Comparison of ENCODE assay signal across 12 cellular contexts in the genomic region with DNA sequence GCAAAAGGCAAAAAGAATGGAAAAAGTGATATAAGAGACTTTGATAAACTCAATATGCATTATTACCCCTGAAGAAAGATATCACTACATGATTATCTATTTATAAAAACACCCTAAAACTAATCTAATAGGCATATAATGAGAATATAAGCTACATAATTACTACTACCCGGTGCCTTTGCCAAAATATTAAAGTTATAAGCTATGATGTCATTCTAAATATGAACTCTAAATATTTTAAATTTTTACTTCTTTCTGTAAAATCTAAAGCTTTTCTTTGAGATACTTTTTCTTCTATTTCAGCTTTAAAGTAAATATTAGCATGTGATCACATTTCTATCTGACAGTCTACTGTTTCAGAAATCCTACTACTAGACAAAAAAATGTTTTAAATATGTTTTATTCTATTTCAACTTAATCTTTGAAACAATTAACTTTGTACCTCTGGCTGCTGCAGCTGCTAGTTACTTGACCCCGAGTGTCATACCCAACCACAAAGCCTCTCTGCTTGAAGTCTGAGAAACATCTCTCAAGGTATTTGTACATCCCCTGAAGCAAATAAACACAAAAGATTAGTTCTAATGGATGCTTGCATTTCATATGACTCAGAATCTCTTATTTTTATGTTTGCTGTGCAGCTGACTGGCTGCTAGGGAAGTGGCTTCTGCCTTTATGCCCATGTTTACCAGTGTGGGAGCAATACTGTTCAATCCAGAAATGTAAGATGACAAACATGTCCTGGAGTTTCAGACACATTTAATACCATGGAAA. TPM values are rescaled to one million over a fixed set of nuclear protein-coding genes. Genes with fewer than 3 reads are reported as not detected.
DNase-seq lines count a peak whose midpoint lies in the region; ATAC-seq, FAIRE-seq and TF ChIP-seq lines count a peak whose summit lies in the region.
"Had no signal": no experiment of that assay in that cellular context is flagged by ENCODE, and none has a peak within 500 bp of the region (broad histone marks: within the 10 kb centered on the region; RNA-seq: fewer than 3 reads in every experiment).

No MANE protein-coding gene starts in this region.

- no peaks in the 10 kb centered on the region for H3K79me2 ChIP-seq in GM12878 (ENCODE audit: control insufficient read depth, insufficient read depth, low read length)

- SMC1A ChIA-PET in GM12878 (lab: Charles Lee; ENCODE audit: uncharacterized antibody, unreplicated experiment): interaction anchor here (0.7 kb wide), 1 partner anchor 18 kb away, joined by 3 read pairs; no protein-coding TSS in a partner anchor

- H3K9me3 ChIP-seq in GM12878 (replicated peaks; ENCODE audit: control insufficient read depth, insufficient read depth, low read length): no peaks in the 10 kb centered on the region
- peaks cover 0 to 1% of the 10 kb centered on the region in 2 donors for H3K9me3 ChIP-seq in neuronal stem cell (replicated peaks in 1 of 2; ENCODE audit: control insufficient read depth in 2 of 2, insufficient read depth in 1 of 2, low read depth in 1 of 2, low read length in 2 of 2)
- H3K9me3 ChIP-seq: ascending aorta, vagina had no signal

- H2BK120ac ChIP-seq in neuronal stem cell (ENCODE audit: low read depth, low read length): no peak overlapping the region

- TF ChIP-seq POLR2A in GM12878 (IDR thresholded peaks at IDR 0.05; ENCODE audit: low read depth, low read length): no peak

- no peak for TF ChIP-seq EP300 in GM12878 (IDR thresholded peaks at IDR 0.05; ENCODE audit: borderline replicate concordance in 1 of 2, control insufficient read depth in 1 of 2, low read depth in 2 of 2, low read length in 2 of 2)

- CTCF ChIA-PET in GM12878 (lab: Yijun Ruan, JAX): interaction anchor here (1.7 kb wide), 1 partner anchor 78 kb away, joined by 5 read pairs; no protein-coding TSS in a partner anchor

- H3K36me3 ChIP-seq in GM12878 (ENCODE audit: control insufficient read depth in 2 of 2, insufficient read depth in 2 of 2, low read length in 1 of 2) (no peaks in the 10 kb centered on the region), neuronal stem cell (replicated peaks in 1 of 2; ENCODE audit: control insufficient read depth in 2 of 2, insufficient read depth in 2 of 2, low read length in 2 of 2) (peaks cover 0 to 23% of the 10 kb centered on the region in 2 donors)

- no peak overlapping the region for H3K4ac ChIP-seq in neuronal stem cell (ENCODE audit: low read length)

- no peak for TF ChIP-seq CTCF in GM12878 (IDR thresholded peaks at IDR 0.05 in 2 of 3, conservative IDR thresholded peaks at IDR 0.05 in 1 of 3; ENCODE audit: control insufficient read depth in 2 of 3, extremely low read depth in 1 of 3, insufficient read depth in 1 of 3, low read depth in 3 of 3, low read length in 3 of 3)

- H3K79me1 ChIP-seq in neuronal stem cell (ENCODE audit: low read depth, low read length): no peaks in the 10 kb centered on the region

- H2BK15ac ChIP-seq in neuronal stem cell (ENCODE audit: low read length): no peak overlapping the region

- H3K4me2 ChIP-seq in GM12878 (ENCODE audit: control insufficient read depth, insufficient read depth) (no peak overlapping the region), neuronal stem cell (ENCODE audit: insufficient read depth, low read length, poor library complexity, severe bottlenecking) (no peak overlapping the region)

- H3K4me3 ChIP-seq in GM12878: no peak overlapping the region
- H3K4me3 ChIP-seq in neuronal stem cell (ENCODE audit: low read length in 2 of 2): no peak overlapping the region
- H3K4me3 ChIP-seq: ascending aorta, vagina had no signal

- H4K8ac ChIP-seq in neuronal stem cell (ENCODE audit: low read depth, low read length): no peak overlapping the region

- no peak overlapping the region for H3K27ac ChIP-seq in GM12878 (ENCODE audit: control insufficient read depth, insufficient read depth)
- H3K27ac ChIP-seq in neuronal stem cell (replicated peaks; ENCODE audit: low read length): no peak overlapping the region
- H3K27ac ChIP-seq: ascending aorta, vagina had no signal

- H4K91ac ChIP-seq in neuronal stem cell (ENCODE audit: low read depth, low read length, poor library complexity): no peak overlapping the region

- no peak overlapping the region for H2BK5ac ChIP-seq in neuronal stem cell (ENCODE audit: low read length)

- no peak overlapping the region for H3K18ac ChIP-seq in neuronal stem cell (ENCODE audit: low read length)

- no TSS peak for BruUV-seq in GM12878 (replicated peaks; lab: Mats Ljungman, UMichigan)

- H2BK12ac ChIP-seq in neuronal stem cell (ENCODE audit: low read length): no peak overlapping the region

- no peaks in the 10 kb centered on the region for H4K20me1 ChIP-seq in GM12878 (ENCODE audit: control insufficient read depth, insufficient read depth)

- RAD21 ChIA-PET in GM12878 (lab: Charles Lee; ENCODE audit: unreplicated experiment): no interaction called here

- peak; percentile 78 for DNase-seq in EL
- DNase-seq in NCI-H2081 treated with DMSO at 0.1 percent for 48 hours (lab: John Stamatoyannopoulos, UW): peak; percentile 54
- no peak for DNase-seq in GM12878 (ENCODE audit: low read depth, low spot score)
- DNase-seq in neuronal stem cell (ENCODE audit: low spot score): no peak
- DNase-seq in DMS 273 (lab: John Stamatoyannopoulos, UW; ENCODE audit: unreplicated experiment): no peak
- no peak for DNase-seq in GOT3 (lab: John Stamatoyannopoulos, UW)
- no peak for DNase-seq in stimulated activated naive CD4-positive, alpha-beta T cell treated with Interleukin-2 at 50 U/mL for 16 hours (lab: John Stamatoyannopoulos, UW)
- DNase-seq: NCI-H510A, right cardiac atrium, T-helper 2 cell had no signal

- in situ Hi-C loops in GM12878 (cut with MboI): no loop called here

- H2AFZ ChIP-seq in GM12878 (ENCODE audit: control insufficient read depth, low read depth, low read length) (no peak overlapping the region), neuronal stem cell (ENCODE audit: low read length) (peak overlapping the region; percentile 13)

- intact Hi-C loops in GM12878 (cut with micrococcal nuclease; ENCODE audit: unreplicated experiment): no loop called here

- 11% methylated on average over 2 of the region's 2 CpGs for WGBS in GM12878 (ENCODE audit: insufficient coverage, insufficient replicate concordance, low lambda C conversion rate, missing lambda C conversion rate)
- no CpG with 5 or more reads among the region's 2 CpGs for WGBS in neuronal stem cell (ENCODE audit: extremely low coverage in 2 of 2, insufficient read length in 2 of 2, insufficient replicate concordance in 1 of 2), 2 donors

- H3K23ac ChIP-seq in neuronal stem cell (ENCODE audit: low read depth, low read length, poor library complexity): no peak overlapping the region

- FAIRE-seq in GM12878 (lab: Jason Lieb, UNC): peak; percentile 72

- no peak overlapping the region for H2AK5ac ChIP-seq in neuronal stem cell (ENCODE audit: low read depth, low read length)

- TF ChIP-seq RAD21 in GM12878 (IDR thresholded peaks at IDR 0.05; ENCODE audit: insufficient read depth, low read depth, low read length): no peak

- no peak overlapping the region for H3K14ac ChIP-seq in neuronal stem cell (ENCODE audit: low read length)

- H3K4me1 ChIP-seq in GM12878 (ENCODE audit: control insufficient read depth, insufficient read depth, low read length): no peaks in the 10 kb centered on the region
- H3K4me1 ChIP-seq in neuronal stem cell (ENCODE audit: control insufficient read depth in 2 of 2, insufficient read depth in 1 of 2, low read depth in 1 of 2, low read length in 2 of 2): peaks cover 0 to 10% of the 10 kb centered on the region in 2 donors
- H3K4me1 ChIP-seq: ascending aorta, vagina had no signal

- no peak for ATAC-seq in GM12878
- ATAC-seq: right cardiac atrium had no signal

- no peaks in the 10 kb centered on the region for H3K27me3 ChIP-seq in GM12878 (replicated peaks in 1 of 2; ENCODE audit: control insufficient read depth in 2 of 2, insufficient read depth in 2 of 2, low read length in 1 of 2)
- no peaks in the 10 kb centered on the region for H3K27me3 ChIP-seq in neuronal stem cell (ENCODE audit: control insufficient read depth in 3 of 3, insufficient read depth in 3 of 3, low read depth in 1 of 3, low read length in 3 of 3)
- H3K27me3 ChIP-seq: ascending aorta, vagina had no signal

- H3K9ac ChIP-seq in GM12878 (ENCODE audit: control insufficient read depth, insufficient read depth, low read length): no peak overlapping the region
- H3K9ac ChIP-seq in neuronal stem cell (ENCODE audit: low read depth, low read length, poor library complexity): no peak overlapping the region

- POLR2A ChIA-PET in GM12878 (lab: Charles Lee): no interaction called here

TF ChIP-seq in GM12878, 131 proteins besides CTCF, POLR2A, EP300 and RAD21 (continues in another document):
- TF ChIP-seq RELA (IDR thresholded peaks at IDR 0.05; ENCODE audit: borderline replicate concordance, partially characterized antibody): no peak
- no peak for TF ChIP-seq EGR1 (IDR thresholded peaks at IDR 0.05; ENCODE audit: borderline replicate concordance in 1 of 2, low read depth in 2 of 2, low read length in 2 of 2)
- no peak for TF ChIP-seq MYC (IDR thresholded peaks at IDR 0.05; ENCODE audit: insufficient read depth, insufficient read length, insufficient replicate concordance, low read length, severe bottlenecking)
- no peak for TF ChIP-seq POLR2AphosphoS5 (IDR thresholded peaks at IDR 0.05; ENCODE audit: low read length)

RNA-seq across cellular contexts. Expression of gene PGM2L1, which starts 26.8 kb away (rescaled TPM):
- 0.10 and 0.63 TPM in 2 replicates for total RNA-seq in GM12878 (2013; cell fraction: nucleolus; rRNA removed)
- total RNA-seq in GM12878 (2014; rRNA removed): 0.05 and 0.11 TPM in 2 replicates
- total RNA-seq in GM12878 (2014; rRNA removed; fragmentation: Illumina TruSeq; extraction: Trizol): 0.13 and 0.14 TPM in 2 replicates
- total RNA-seq in GM12878 (2021): 0.03 and 0.13 TPM in 2 replicates
- 0.09 TPM for polyA plus RNA-seq in GM12878 (2011; ENCODE audit: low read depth)
- 0.10 and 0.14 TPM in 2 replicates for polyA plus RNA-seq in GM12878 (2011; rRNA removed)
- 0.03 and 0.08 TPM in 2 replicates for polyA plus RNA-seq in GM12878 (2011; cell fraction: cytosol; rRNA removed)
- 0.01 and 0.18 TPM in 2 replicates for polyA plus RNA-seq in GM12878 (2011; cell fraction: nucleus; rRNA removed)
- 0.07 and 0.08 TPM in 2 replicates for polyA plus RNA-seq in GM12878 (2012)
- polyA plus RNA-seq in GM12878 (2014; fragmentation: Illumina TruSeq; extraction: Trizol): 0.13 and 0.19 TPM in 2 replicates
- polyA plus RNA-seq in GM12878 (2014; fragmentation: Nextera tagmentation; extraction: Ambion mirVana): under 1 TPM in 1 of 2 experiments, not detected in 1; 0.04 TPM
- 0.04 and 0.05 TPM in 2 replicates for polyA plus RNA-seq in GM12878 (2014; rRNA removed)
- under 1 TPM; 0.15 to 0.20 TPM for polyA plus RNA-seq in GM12878 (2016; fragmentation: Nextera tagmentation; extraction: Ambion mirVana)
- polyA minus RNA-seq in GM12878 (2011; rRNA and poly(A)+ RNA removed): 0.15 and 0.36 TPM in 2 replicates
- not detected in 2 replicates for polyA minus RNA-seq in GM12878 (2011; cell fraction: cytosol; rRNA and poly(A)+ RNA removed)
- polyA minus RNA-seq in GM12878 (2011; cell fraction: nucleus; rRNA and poly(A)+ RNA removed): 0.36 and 0.48 TPM in 2 replicates
- 6.2 TPM for polyA plus RNA-seq in neuronal stem cell (2013, experiment 1 of 2)
- 6.2 TPM for polyA plus RNA-seq in neuronal stem cell (2013, experiment 2 of 2)

Comparison
In these comparisons a context has a peak if more than half of its experiments do, and no peak if none do; other contexts are left out.
1. DNase-seq: peak in EL (single experiment) and NCI-H2081 treated with DMSO at 0.1 percent for 48 hours (single experiment); none in GM12878 (single experiment), neuronal stem cell (single experiment), DMS 273 (single experiment), GOT3 (single experiment) and stimulated activated naive CD4-positive, alpha-beta T cell treated with Interleukin-2 at 50 U/mL for 16 hours (single experiment).